In the genomic region with DNA sequence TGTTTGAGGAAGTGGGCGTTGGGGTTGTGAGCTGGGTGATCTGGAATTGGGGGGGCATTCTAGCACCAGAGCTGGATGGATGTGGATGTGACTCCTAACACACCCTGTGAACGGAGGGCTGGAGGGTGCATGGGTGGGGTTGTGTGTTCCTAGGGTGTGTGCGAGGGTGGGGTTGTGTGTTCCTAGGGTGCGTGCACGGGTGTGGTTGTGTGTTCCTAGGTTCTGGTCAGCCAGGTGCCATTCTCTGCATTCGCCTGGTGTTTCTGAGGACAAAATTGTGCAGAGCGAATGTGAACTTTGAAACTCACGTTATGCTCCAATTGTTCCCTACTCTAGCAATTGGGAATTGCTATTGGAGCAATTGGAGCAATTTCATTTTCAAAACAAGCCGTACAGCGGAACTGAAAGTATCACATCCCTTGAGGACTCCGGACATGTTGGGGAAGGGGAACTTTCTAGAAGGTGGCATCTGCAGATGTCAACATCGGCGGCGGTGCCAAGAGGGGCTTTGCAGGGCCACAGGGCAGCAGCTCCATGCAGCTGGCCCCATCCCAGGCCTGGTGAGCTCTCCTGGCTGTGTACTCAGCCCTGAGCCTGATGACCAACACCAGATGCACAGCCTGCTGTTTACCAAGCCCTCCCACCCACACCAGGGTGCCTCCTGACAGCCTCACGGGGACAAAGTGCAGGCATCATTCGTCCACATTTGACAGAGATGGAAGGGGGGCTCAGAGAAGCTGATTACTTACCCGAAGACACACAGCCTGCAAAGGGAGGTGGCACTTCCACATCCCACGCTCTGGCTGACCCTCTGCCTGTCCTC, we compare ENCODE assay signal across 15 cellular contexts.
DNase-seq lines count a peak whose midpoint lies in the region; ATAC-seq and TF ChIP-seq lines count a peak whose summit lies in the region.
"Had no signal": no experiment of that assay in that cellular context is flagged by ENCODE, and none has a peak within 500 bp of the region (broad histone marks: within the 10 kb centered on the region; RNA-seq: fewer than 3 reads in every experiment).

No MANE protein-coding gene starts in this region.

- no peaks in the 10 kb centered on the region for H3K79me2 ChIP-seq in OCI-LY3 (ENCODE audit: low read length)

- H3K4me1 ChIP-seq in OCI-LY3 (ENCODE audit: low read length) (peaks cover 16% of the 10 kb centered on the region), spleen (no peaks in the 10 kb centered on the region)

- peak overlapping the region; percentile 79 for H3K4me2 ChIP-seq in OCI-LY3 (ENCODE audit: low read length)

- DNase-seq in LoVo (ENCODE audit: low spot score) (peak; percentile 57), left colon (peak; percentile 92 to 98), spleen (peak; percentile 63), GM10266 (ENCODE audit: extremely low spot score) (no peak)
- DNase-seq: activated CD4-positive, alpha-beta T cell treated with anti-CD3 and anti-CD28 coated beads for 1 hour; activated naive CD4-positive, alpha-beta T cell treated with anti-CD3 and anti-CD28 coated beads, Interleukin-2, amount 10 ng/mL, durations not matched to agents 7 days and 5 days; C1 segment of cervical spinal cord; dorsolateral prefrontal cortex; NCI-H1694 treated with DMSO at 0.1 percent for 48 hours; NCI-H510A; T-helper 17 cell had no signal

- H3K9me3 ChIP-seq in OCI-LY3 (ENCODE audit: insufficient read depth, low read length), result no peaks in the 10 kb centered on the region
- H3K9me3 ChIP-seq in spleen, result peaks cover 0 to 26% (median 16%) of the 10 kb centered on the region in 8 donors

- ATAC-seq in left colon (peak; percentile 94), HG03175 (IDR thresholded peaks at IDR 0.05; ENCODE audit: unreplicated experiment) (no peak), GM19452 (IDR thresholded peaks at IDR 0.05; ENCODE audit: unreplicated experiment) (no peak)
- ATAC-seq: T-helper 17 cell had no signal

- TF ChIP-seq CTCF in OCI-LY3 (IDR thresholded peaks at IDR 0.05; ENCODE audit: low read depth, low read length) (no peak), spleen (IDR thresholded peaks at IDR 0.05 in 8 of 11, conservative IDR thresholded peaks at IDR 0.05 in 3 of 11) (no peak), GM10266 (IDR thresholded peaks at IDR 0.05; ENCODE audit: control insufficient read depth, insufficient read depth, low read depth, missing control alignments) (no peak)

- no peak overlapping the region for H3K9ac ChIP-seq in OCI-LY3 (ENCODE audit: low read length)

- TF ChIP-seq POLR2A in spleen (IDR thresholded peaks at IDR 0.05), result no peak

- H3K27me3 ChIP-seq in OCI-LY3 (ENCODE audit: low read depth, low read length), result peaks cover 14% of the 10 kb centered on the region
- peaks cover 0 to 57% (median 4%) of the 10 kb centered on the region in 7 donors for H3K27me3 ChIP-seq in spleen (replicated peaks in 1 of 7)
- H3K27me3 ChIP-seq: dorsolateral prefrontal cortex had no signal

- H3K27ac ChIP-seq in OCI-LY3 (ENCODE audit: low read length) (no peak overlapping the region), spleen (no peak overlapping the region)
- H3K27ac ChIP-seq: dorsolateral prefrontal cortex, RWPE1 had no signal

- 66 to 79% (median 73%) methylated on average over 16 to 18 of the region's 18 CpGs for WGBS in spleen, 5 donors

- no peak overlapping the region for H2AFZ ChIP-seq in OCI-LY3 (ENCODE audit: low read depth, low read length)

- H4K20me1 ChIP-seq in OCI-LY3 (ENCODE audit: insufficient read depth, low read length), result no peaks in the 10 kb centered on the region

- H3K36me3 ChIP-seq in OCI-LY3 (replicated peaks; ENCODE audit: low read depth, low read length) (no peaks in the 10 kb centered on the region), spleen (no peaks in the 10 kb centered on the region)

- intact Hi-C loops in left colon (cut with DNase I, micrococcal nuclease) (loop anchor here in 1 of 2 donors (5.0 kb wide), 1 partner anchor 265 kb away; no protein-coding TSS in a partner anchor), spleen (cut with DNase I; ENCODE audit: low total_unique reads) (no loop called here)

- peak overlapping the region; percentile 28 for H3K4me3 ChIP-seq in OCI-LY3 (ENCODE audit: low read length)
- peak overlapping the region in 1 of 8 donors; percentile 22 for H3K4me3 ChIP-seq in spleen
- H3K4me3 ChIP-seq: dorsolateral prefrontal cortex had no signal
